ENCODE assay signal across 28 cellular contexts in the genomic region with DNA sequence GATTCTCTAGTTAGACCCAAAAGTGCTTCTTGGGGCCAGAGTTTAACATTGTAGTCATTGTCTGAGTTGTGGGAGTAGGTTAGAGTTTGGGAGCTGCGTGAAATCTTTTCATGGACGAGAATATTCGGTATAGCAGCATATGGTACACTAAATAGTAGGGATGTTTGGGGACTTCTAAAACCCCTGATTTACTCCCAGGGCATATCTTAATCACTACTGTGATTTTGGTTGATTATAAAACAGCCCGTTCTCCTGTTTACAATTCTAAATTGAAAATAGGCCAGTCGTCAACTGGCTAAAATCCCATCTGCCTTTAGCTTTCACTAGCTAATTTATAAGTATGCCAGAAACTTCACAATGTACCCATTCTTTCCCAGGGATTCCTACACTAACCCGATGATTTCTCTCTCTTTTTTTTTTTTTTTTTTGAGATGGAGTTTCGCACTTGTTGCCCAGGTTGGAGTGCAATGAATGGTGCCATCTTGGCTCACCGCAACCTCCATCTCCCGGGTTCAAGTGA.
"Had no signal": no experiment of that assay in that cellular context is flagged by ENCODE, and none has a peak within 500 bp of the region (broad histone marks: within the 10 kb centered on the region; RNA-seq: fewer than 3 reads in every experiment).

No MANE protein-coding gene starts in this region.

- H3K4me1 Mint-ChIP-seq: endodermal cell, nephron progenitor cell had no signal

- H3K27ac ChIP-seq: adrenal gland, brain microvascular endothelial cell, foreskin keratinocyte, left ventricle myocardium inferior, neutrophil, ovary, psoas muscle, right atrium auricular region, upper lobe of right lung, WERI-Rb-1 had no signal

- DNase-seq: activated CD4-positive, alpha-beta memory T cell treated with anti-CD3 and anti-CD28 coated beads for 36 hours; activated CD4-positive, alpha-beta T cell treated with anti-CD3 and anti-CD28 coated beads for 48 hours; activated CD8-positive, alpha-beta memory T cell treated with anti-CD3 and anti-CD28 coated beads, Interleukin-2, amount 50 U/mL, for 4 hours; activated effector memory CD4-positive, alpha-beta T cell treated with anti-CD3 and anti-CD28 coated beads, Interleukin-2, amount 50 U/mL, for 16 hours; activated naive CD4-positive, alpha-beta T cell treated with anti-CD3 and anti-CD28 coated beads for 36 hours; activated naive CD8-positive, alpha-beta T cell treated with anti-CD3 and anti-CD28 coated beads for 36 hours; activated T-cell treated with anti-CD3 and anti-CD28 coated beads, Interleukin-2, amount 50 U/mL, for 1 hour; adrenal gland; brain microvascular endothelial cell; endodermal cell; foreskin keratinocyte; left ventricle myocardium inferior; naive B cell; nephron progenitor cell; ovary; psoas muscle; stimulated activated CD4-positive, alpha-beta T cell treated with anti-CD3 and anti-CD28 coated beads, Interleukin-2, amount 100 ng/mL, for 48 hours; stimulated activated naive CD4-positive, alpha-beta T cell treated with Interleukin-2 at 50 U/mL for 16 hours; SW 1271; T-helper 9 cell; upper lobe of right lung; WERI-Rb-1 had no signal

- ATAC-seq: activated CD4-positive, CD25-positive, alpha-beta regulatory T cell treated with anti-CD3 and anti-CD28 coated beads, Interleukin-2, amount 50 U/mL, for 24 hours; esophagus mucosa; foreskin keratinocyte; psoas muscle; upper lobe of right lung had no signal

- H3K27me3 ChIP-seq: adrenal gland, brain microvascular endothelial cell, foreskin keratinocyte, neutrophil, ovary, right atrium auricular region, upper lobe of right lung had no signal

- H3K27me3 Mint-ChIP-seq: activated CD4-positive, alpha-beta memory T cell treated with anti-CD3 and anti-CD28 coated beads for 36 hours; activated naive CD8-positive, alpha-beta T cell treated with anti-CD3 and anti-CD28 coated beads for 36 hours; naive B cell had no signal

- H3K4me3 Mint-ChIP-seq: activated CD4-positive, alpha-beta memory T cell treated with anti-CD3 and anti-CD28 coated beads for 36 hours; activated naive CD4-positive, alpha-beta T cell treated with anti-CD3 and anti-CD28 coated beads for 36 hours; activated naive CD8-positive, alpha-beta T cell treated with anti-CD3 and anti-CD28 coated beads for 36 hours; activated T-helper 1 cell treated with anti-CD3 and anti-CD28 coated beads, Interleukin-12 subunit alpha, Interleukin-12 subunit beta, Interleukin-2, Interleukin-4 antibody, amounts not matched to agents 30 ng/mL and 10 ng/mL and 1 ng/mL, durations not matched to agents 14 hours and 24 hours and 36 hours; endodermal cell; naive B cell; nephron progenitor cell; T-helper 1 cell treated with Interleukin-12 subunit alpha and Interleukin-12 subunit beta and Interleukin-4 antibody, amounts not matched to agents 30 μg/mL and 1 μg/mL, for 36 hours had no signal

- H3K27ac Mint-ChIP-seq: activated CD4-positive, alpha-beta memory T cell treated with anti-CD3 and anti-CD28 coated beads for 36 hours; activated naive CD4-positive, alpha-beta T cell treated with anti-CD3 and anti-CD28 coated beads for 36 hours; activated naive CD8-positive, alpha-beta T cell treated with anti-CD3 and anti-CD28 coated beads for 36 hours; activated T-helper 1 cell treated with anti-CD3 and anti-CD28 coated beads, Interleukin-12 subunit alpha, Interleukin-12 subunit beta, Interleukin-2, Interleukin-4 antibody, amounts not matched to agents 30 ng/mL and 10 ng/mL and 1 ng/mL, durations not matched to agents 14 hours and 24 hours and 36 hours; endodermal cell; nephron progenitor cell; T-helper 1 cell treated with Interleukin-12 subunit alpha and Interleukin-12 subunit beta and Interleukin-4 antibody, amounts not matched to agents 30 μg/mL and 1 μg/mL, for 36 hours had no signal

- H3K9me3 Mint-ChIP-seq: activated naive CD4-positive, alpha-beta T cell treated with anti-CD3 and anti-CD28 coated beads for 36 hours; activated naive CD8-positive, alpha-beta T cell treated with anti-CD3 and anti-CD28 coated beads for 36 hours; activated T-helper 1 cell treated with anti-CD3 and anti-CD28 coated beads, Interleukin-12 subunit alpha, Interleukin-12 subunit beta, Interleukin-2, Interleukin-4 antibody, amounts not matched to agents 30 ng/mL and 10 ng/mL and 1 ng/mL, durations not matched to agents 14 hours and 24 hours and 36 hours had no signal
